1 cellular context compared by ENCODE assay signal in the genomic region with DNA sequence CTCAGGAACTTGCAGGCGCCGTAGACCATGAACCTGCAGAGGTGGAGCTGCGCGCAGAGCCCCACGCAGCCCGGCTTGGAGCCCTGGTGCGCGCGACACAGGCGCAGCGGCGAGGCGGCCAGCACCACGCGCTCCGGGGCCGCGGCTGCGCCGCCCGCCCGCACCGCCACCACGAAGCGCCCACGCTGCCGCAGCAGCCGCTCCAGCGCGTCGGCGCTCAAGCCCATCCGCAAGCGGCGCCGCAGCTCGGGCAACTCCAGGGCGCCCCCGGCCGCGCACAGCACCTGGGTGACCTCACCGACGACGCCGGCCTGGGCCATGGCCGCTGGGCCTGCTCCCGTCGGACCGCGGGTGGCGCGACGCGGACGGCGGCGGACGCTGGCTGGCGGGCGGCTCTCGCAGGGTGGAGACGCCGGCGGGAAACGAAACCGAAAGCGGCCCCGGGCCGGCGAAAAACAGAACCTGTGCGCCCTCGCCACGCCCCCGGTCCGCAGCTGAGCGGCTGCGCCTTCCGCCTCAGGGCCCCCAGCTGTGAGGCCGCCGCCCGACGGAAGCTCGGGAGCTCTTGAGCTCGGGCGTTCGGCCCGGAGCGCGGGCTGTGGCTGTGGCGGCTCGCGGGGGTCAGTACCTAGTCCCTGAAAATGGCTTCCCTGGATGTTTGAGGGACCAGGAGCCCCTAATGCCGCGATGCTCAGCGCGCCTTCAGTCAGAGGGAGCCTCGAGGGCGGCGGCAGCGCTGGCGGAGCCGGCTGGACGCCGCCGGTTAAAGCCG.
TF ChIP-seq lines count a peak whose summit lies in the region.

Gene PARP12 (minus strand): TSS at position 424 of the 772 bp plus-strand sequence. CDS start 104 bp downstream, at position 320.

TF ChIP-seq in K562, 482 proteins besides CTCF, POLR2A, EP300 and RAD21 (continued from another document and continues in another):
- TF ChIP-seq, protein P1, sequence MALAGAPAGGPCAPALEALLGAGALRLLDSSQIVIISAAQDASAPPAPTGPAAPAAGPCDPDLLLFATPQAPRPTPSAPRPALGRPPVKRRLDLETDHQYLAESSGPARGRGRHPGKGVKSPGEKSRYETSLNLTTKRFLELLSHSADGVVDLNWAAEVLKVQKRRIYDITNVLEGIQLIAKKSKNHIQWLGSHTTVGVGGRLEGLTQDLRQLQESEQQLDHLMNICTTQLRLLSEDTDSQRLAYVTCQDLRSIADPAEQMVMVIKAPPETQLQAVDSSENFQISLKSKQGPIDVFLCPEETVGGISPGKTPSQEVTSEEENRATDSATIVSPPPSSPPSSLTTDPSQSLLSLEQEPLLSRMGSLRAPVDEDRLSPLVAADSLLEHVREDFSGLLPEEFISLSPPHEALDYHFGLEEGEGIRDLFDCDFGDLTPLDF (CRISPR knock-in tag; IDR thresholded peaks at IDR 0.05), result peak; percentile 92
- no peak for TF ChIP-seq XRCC4 (IDR thresholded peaks at IDR 0.05; ENCODE audit: extremely low read depth, insufficient read depth, insufficient read length)
- TF ChIP-seq GABPB2 (CRISPR knock-in tag; conservative IDR thresholded peaks at IDR 0.05), result no peak
- no peak for TF ChIP-seq PCBP1 (IDR thresholded peaks at IDR 0.05; ENCODE audit: low read depth, low read length, poor library complexity, severe bottlenecking)
- no peak for TF ChIP-seq ZNF134 (CRISPR knock-in tag; conservative IDR thresholded peaks at IDR 0.05)
- no peak for TF ChIP-seq MCM2 (IDR thresholded peaks at IDR 0.05; ENCODE audit: low read depth)
- no peak; the same call in 1 of the 2 replicates for TF ChIP-seq AFF4 (CRISPR knock-in tag; IDR thresholded peaks at IDR 0.05)
- TF ChIP-seq MYBL2 (IDR thresholded peaks at IDR 0.05; ENCODE audit: low read depth), result no peak
- no peak for TF ChIP-seq MYBL2 (CRISPR knock-in tag; IDR thresholded peaks at IDR 0.05; ENCODE audit: borderline replicate concordance)
- no peak for TF ChIP-seq RAD51 (IDR thresholded peaks at IDR 0.05; ENCODE audit: borderline replicate concordance, low read depth)
- no peak for TF ChIP-seq XRCC3 (IDR thresholded peaks at IDR 0.05)
- no peak for TF ChIP-seq ZNF780A (CRISPR knock-in tag; IDR thresholded peaks at IDR 0.05)
- no peak for TF ChIP-seq ZNF76 (CRISPR knock-in tag; IDR thresholded peaks at IDR 0.05; ENCODE audit: borderline replicate concordance)
- no peak for TF ChIP-seq CEBPZ (IDR thresholded peaks at IDR 0.05; ENCODE audit: borderline replicate concordance, low read depth, low read length)
- peak; percentile 85 for TF ChIP-seq ERF (CRISPR knock-in tag; IDR thresholded peaks at IDR 0.05)
- TF ChIP-seq BCOR (IDR thresholded peaks at IDR 0.05), result peak; percentile 65
- TF ChIP-seq GTF2F1 (IDR thresholded peaks at IDR 0.05; ENCODE audit: low read depth, low read length), result peak; percentile 50; the same call in 1 of the 2 replicates
- TF ChIP-seq CREM (IDR thresholded peaks at IDR 0.05; ENCODE audit: low read depth), result peak; percentile 59
- peak; percentile 99 for TF ChIP-seq ARID4B (CRISPR knock-in tag; IDR thresholded peaks at IDR 0.05)
- TF ChIP-seq SRF (CRISPR knock-in tag; IDR thresholded peaks at IDR 0.05), result peak in 1 of 2 experiments; percentile 83; a peak in 2 of 4 replicates
- TF ChIP-seq NCOA4 (IDR thresholded peaks at IDR 0.05; ENCODE audit: partially characterized antibody), result no peak
- TF ChIP-seq ZNF639 (CRISPR knock-in tag; conservative IDR thresholded peaks at IDR 0.05 in 1 of 2, IDR thresholded peaks at IDR 0.05 in 1 of 2), result peak in 1 of 2 experiments; percentile 97; a peak in 2 of 4 replicates
- peak; percentile 30; the same call in 1 of the 2 replicates for TF ChIP-seq PML (IDR thresholded peaks at IDR 0.05; ENCODE audit: low read length)
- peak; percentile 69 for TF ChIP-seq POLR2AphosphoS5 (IDR thresholded peaks at IDR 0.05; ENCODE audit: control insufficient read depth, insufficient read depth, low read depth, low read length)
- TF ChIP-seq SMC3 (conservative IDR thresholded peaks at IDR 0.05; ENCODE audit: insufficient read depth, low read depth, low read length), result no peak
- TF ChIP-seq STAT6 (CRISPR knock-in tag; IDR thresholded peaks at IDR 0.05), result no peak
- TF ChIP-seq ETV1 (tag; conservative IDR thresholded peaks at IDR 0.05; ENCODE audit: low read depth), result peak; percentile 72; the same call in 1 of the 2 replicates
- TF ChIP-seq BRF1 (IDR thresholded peaks at IDR 0.05; ENCODE audit: borderline replicate concordance, extremely low read depth, insufficient read length), result no peak
- TF ChIP-seq, protein P2, sequence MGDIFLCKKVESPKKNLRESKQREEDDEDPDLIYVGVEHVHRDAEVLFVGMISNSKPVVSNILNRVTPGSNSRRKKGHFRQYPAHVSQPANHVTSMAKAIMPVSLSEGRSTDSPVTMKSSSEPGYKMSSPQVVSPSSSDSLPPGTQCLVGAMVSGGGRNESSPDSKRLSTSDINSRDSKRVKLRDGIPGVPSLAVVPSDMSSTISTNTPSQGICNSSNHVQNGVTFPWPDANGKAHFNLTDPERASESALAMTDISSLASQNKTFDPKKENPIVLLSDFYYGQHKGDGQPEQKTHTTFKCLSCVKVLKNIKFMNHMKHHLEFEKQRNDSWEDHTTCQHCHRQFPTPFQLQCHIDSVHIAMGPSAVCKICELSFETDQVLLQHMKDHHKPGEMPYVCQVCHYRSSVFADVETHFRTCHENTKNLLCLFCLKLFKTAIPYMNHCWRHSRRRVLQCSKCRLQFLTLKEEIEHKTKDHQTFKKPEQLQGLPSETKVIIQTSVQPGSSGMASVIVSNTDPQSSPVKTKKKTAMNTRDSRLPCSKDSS (IDR thresholded peaks at IDR 0.05; ENCODE audit: low read depth, partially characterized antibody), result no peak
- no peak for TF ChIP-seq ZNF830 (CRISPR knock-in tag; IDR thresholded peaks at IDR 0.05)
- TF ChIP-seq ASH1L (IDR thresholded peaks at IDR 0.05; ENCODE audit: borderline replicate concordance, low read depth, partially characterized antibody), result no peak
- no peak for TF ChIP-seq MCM5 (IDR thresholded peaks at IDR 0.05; ENCODE audit: low read depth)
- no peak for TF ChIP-seq SIRT6 (IDR thresholded peaks at IDR 0.05; ENCODE audit: low read depth, low read length)
- 0 out of 4 replicates have a peak, but pooled peaks of 1 of the 2 experiments have one; percentile 31 for TF ChIP-seq RCOR1 (IDR thresholded peaks at IDR 0.05; ENCODE audit: borderline replicate concordance in 1 of 2, low read depth in 2 of 2, low read length in 2 of 2)
- TF ChIP-seq TCF7L2 (IDR thresholded peaks at IDR 0.05; ENCODE audit: low read depth, low read length), result no peak
- no peak for TF ChIP-seq ZC3H4 (CRISPR knock-in tag; IDR thresholded peaks at IDR 0.05; ENCODE audit: borderline replicate concordance)
- TF ChIP-seq, protein P3, sequence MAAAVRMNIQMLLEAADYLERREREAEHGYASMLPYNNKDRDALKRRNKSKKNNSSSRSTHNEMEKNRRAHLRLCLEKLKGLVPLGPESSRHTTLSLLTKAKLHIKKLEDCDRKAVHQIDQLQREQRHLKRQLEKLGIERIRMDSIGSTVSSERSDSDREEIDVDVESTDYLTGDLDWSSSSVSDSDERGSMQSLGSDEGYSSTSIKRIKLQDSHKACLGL (CRISPR knock-in tag; IDR thresholded peaks at IDR 0.05; ENCODE audit: borderline replicate concordance, poor library complexity, severe bottlenecking), result no peak
